ENCODE assay signal across 36 cellular contexts in genomic region chr1:46817814-46818213, GRCh38. TPM values are rescaled to one million over a fixed set of nuclear protein-coding genes. Genes with fewer than 3 reads are reported as not detected.
"Had no signal": no experiment of that assay in that cellular context is flagged by ENCODE, and none has a peak within 500 bp of the region (broad histone marks: within the 10 kb centered on the region; RNA-seq: fewer than 3 reads in every experiment).

No MANE protein-coding gene starts in this region.

- H3K9me3 Mint-ChIP-seq: activated CD4-positive, alpha-beta memory T cell treated with anti-CD3 and anti-CD28 coated beads for 36 hours; activated naive CD4-positive, alpha-beta T cell treated with anti-CD3 and anti-CD28 coated beads, Interleukin-2, amount 10 ng/mL, durations not matched to agents 7 days and 5 days; activated naive CD4-positive, alpha-beta T cell treated with anti-CD3 and anti-CD28 coated beads, Interleukin-2, amount 50 U/mL, for 72 hours; activated naive CD8-positive, alpha-beta T cell treated with anti-CD3 and anti-CD28 coated beads, Interleukin-2, amount 10 ng/mL, durations not matched to agents 7 days and 5 days; activated T-helper 1 cell treated with anti-CD3 and anti-CD28 coated beads, Interleukin-12 subunit alpha, Interleukin-12 subunit beta, Interleukin-2, Interleukin-4 antibody, amounts not matched to agents 30 ng/mL and 10 ng/mL and 1 ng/mL, durations not matched to agents 14 hours and 24 hours and 36 hours; activated T-helper 2 cell treated with anti-CD3 and anti-CD28 coated beads, Interferon-gamma antibody, Interleukin-2, Interleukin-4, amounts not matched to agents 10 μg/mL and 5 μg/mL and 100 μg/mL, durations not matched to agents 14 hours and 24 hours and 36 hours; central memory CD8-positive, alpha-beta T cell; dendritic cell treated with granulocyte-macrophage colony-stimulating factor and Interleukin-4, amounts not matched to agents 40 ng/mL and 50 ng/mL, for 4 days had no signal

- H3K4me3 ChIP-seq: coronary artery, dorsolateral prefrontal cortex, esophagus squamous epithelium, gastroesophageal sphincter, heart right ventricle had no signal

- H3K4me1 ChIP-seq: gastroesophageal sphincter had no signal

- H3K36me3 Mint-ChIP-seq: activated CD4-positive, alpha-beta memory T cell treated with anti-CD3 and anti-CD28 coated beads for 36 hours; activated CD8-positive, alpha-beta memory T cell treated with anti-CD3 and anti-CD28 coated beads, Interleukin-2, amount 10 ng/mL, durations not matched to agents 7 days and 5 days; activated naive CD4-positive, alpha-beta T cell treated with anti-CD3 and anti-CD28 coated beads, Interleukin-2, amount 10 ng/mL, durations not matched to agents 7 days and 5 days; activated naive CD4-positive, alpha-beta T cell treated with anti-CD3 and anti-CD28 coated beads, Interleukin-2, amount 50 U/mL, for 72 hours; activated naive CD8-positive, alpha-beta T cell treated with anti-CD3 and anti-CD28 coated beads, Interleukin-2, amount 10 ng/mL, durations not matched to agents 7 days and 5 days had no signal

- H3K27ac ChIP-seq: brain microvascular endothelial cell, coronary artery, dorsolateral prefrontal cortex, esophagus squamous epithelium, gastroesophageal sphincter, heart right ventricle had no signal

- H3K27me3 Mint-ChIP-seq: activated CD4-positive, alpha-beta T cell treated with anti-CD3 and anti-CD28 coated beads, Interleukin-2, amount 10 ng/mL, durations not matched to agents 24 days and 14 days; activated CD8-positive, alpha-beta memory T cell treated with anti-CD3 and anti-CD28 coated beads, Interleukin-2, amount 10 ng/mL, durations not matched to agents 7 days and 5 days; activated naive CD8-positive, alpha-beta T cell treated with anti-CD3 and anti-CD28 coated beads, Interleukin-2, amount 10 ng/mL, durations not matched to agents 7 days and 5 days had no signal

- H3K4me3 Mint-ChIP-seq: activated CD4-positive, alpha-beta memory T cell treated with anti-CD3 and anti-CD28 coated beads for 36 hours; activated CD4-positive, alpha-beta T cell treated with anti-CD3 and anti-CD28 coated beads for 36 hours; activated CD4-positive, alpha-beta T cell treated with anti-CD3 and anti-CD28 coated beads, Interleukin-2, amount 10 ng/mL, durations not matched to agents 24 days and 14 days; activated CD8-positive, alpha-beta memory T cell treated with anti-CD3 and anti-CD28 coated beads, Interleukin-2, amount 10 ng/mL, durations not matched to agents 7 days and 5 days; activated CD8-positive, alpha-beta T cell treated with anti-CD3 and anti-CD28 coated beads, Interleukin-2, amount 10 ng/mL, durations not matched to agents 7 days and 5 days; activated naive CD4-positive, alpha-beta T cell treated with anti-CD3 and anti-CD28 coated beads, Interleukin-2, amount 10 ng/mL, durations not matched to agents 7 days and 5 days; activated naive CD8-positive, alpha-beta T cell treated with anti-CD3 and anti-CD28 coated beads, Interleukin-2, amount 10 ng/mL, durations not matched to agents 7 days and 5 days; activated T-helper 1 cell treated with anti-CD3 and anti-CD28 coated beads, Interleukin-12 subunit alpha, Interleukin-12 subunit beta, Interleukin-2, Interleukin-4 antibody, amounts not matched to agents 30 ng/mL and 10 ng/mL and 1 ng/mL, durations not matched to agents 14 hours and 24 hours and 36 hours; central memory CD8-positive, alpha-beta T cell; dendritic cell treated with granulocyte-macrophage colony-stimulating factor and Interleukin-4, amounts not matched to agents 40 ng/mL and 50 ng/mL, for 4 days had no signal

- H3K4me1 Mint-ChIP-seq: activated CD4-positive, alpha-beta T cell treated with anti-CD3 and anti-CD28 coated beads for 36 hours; activated CD4-positive, alpha-beta T cell treated with anti-CD3 and anti-CD28 coated beads, Interleukin-2, amount 10 ng/mL, durations not matched to agents 24 days and 14 days; activated naive CD4-positive, alpha-beta T cell treated with anti-CD3 and anti-CD28 coated beads, Interleukin-2, amount 10 ng/mL, durations not matched to agents 7 days and 5 days; activated naive CD8-positive, alpha-beta T cell treated with anti-CD3 and anti-CD28 coated beads, Interleukin-2, amount 10 ng/mL, durations not matched to agents 7 days and 5 days; central memory CD8-positive, alpha-beta T cell had no signal

- H3K9me3 ChIP-seq: esophagus squamous epithelium, gastroesophageal sphincter, heart right ventricle had no signal

- H3K27me3 ChIP-seq: brain microvascular endothelial cell, esophagus squamous epithelium, gastroesophageal sphincter, heart right ventricle had no signal

- DNase-seq: activated CD4-positive, alpha-beta memory T cell treated with anti-CD3 and anti-CD28 coated beads for 36 hours; activated CD4-positive, alpha-beta T cell treated with anti-CD3 and anti-CD28 coated beads for 36 hours; activated CD4-positive, alpha-beta T cell treated with anti-CD3 and anti-CD28 coated beads, Interleukin-2, amount 10 ng/mL, durations not matched to agents 24 days and 14 days; activated CD4-positive, CD25-positive, alpha-beta regulatory T cell; activated CD4-positive, CD25-positive, alpha-beta regulatory T cell treated with anti-CD3 and anti-CD28 coated beads, Interleukin-2, amount 50 U/mL, for 72 hours; activated CD8-positive, alpha-beta memory T cell treated with anti-CD3 and anti-CD28 coated beads, Interleukin-2, amount 10 ng/mL, durations not matched to agents 7 days and 5 days; activated CD8-positive, alpha-beta memory T cell treated with anti-CD3 and anti-CD28 coated beads, Interleukin-2, amount 50 U/mL, for 4 hours; activated CD8-positive, alpha-beta T cell treated with anti-CD3 and anti-CD28 coated beads, Interleukin-2, amount 10 ng/mL, durations not matched to agents 7 days and 5 days; activated effector memory CD4-positive, alpha-beta T cell treated with anti-CD3 and anti-CD28 coated beads, Interleukin-2, amount 50 U/mL, for 16 hours; activated naive CD4-positive, alpha-beta T cell; activated naive CD4-positive, alpha-beta T cell treated with anti-CD3 and anti-CD28 coated beads, Interleukin-2, amount 10 ng/mL, durations not matched to agents 7 days and 5 days; activated naive CD8-positive, alpha-beta T cell treated with anti-CD3 and anti-CD28 coated beads, Interleukin-2, amount 10 ng/mL, durations not matched to agents 7 days and 5 days; activated T-cell treated with anti-CD3 and anti-CD28 coated beads, Interleukin-2, amount 50 U/mL, for 1 hour; activated T-cell treated with anti-CD3 and anti-CD28 coated beads, Interleukin-2, amount 50 U/mL, for 48 hours; brain microvascular endothelial cell; dorsolateral prefrontal cortex; effector memory CD4-positive, alpha-beta T cell; erythroblast; esophagus squamous epithelium; foreskin melanocyte; heart right ventricle; T-helper 2 cell had no signal

- H3K27ac Mint-ChIP-seq: activated CD4-positive, alpha-beta memory T cell treated with anti-CD3 and anti-CD28 coated beads for 36 hours; activated CD4-positive, alpha-beta T cell treated with anti-CD3 and anti-CD28 coated beads for 36 hours; activated CD4-positive, alpha-beta T cell treated with anti-CD3 and anti-CD28 coated beads, Interleukin-2, amount 10 ng/mL, durations not matched to agents 24 days and 14 days; activated CD8-positive, alpha-beta memory T cell treated with anti-CD3 and anti-CD28 coated beads, Interleukin-2, amount 10 ng/mL, durations not matched to agents 7 days and 5 days; activated CD8-positive, alpha-beta T cell treated with anti-CD3 and anti-CD28 coated beads, Interleukin-2, amount 10 ng/mL, durations not matched to agents 7 days and 5 days; activated naive CD4-positive, alpha-beta T cell treated with anti-CD3 and anti-CD28 coated beads, Interleukin-2, amount 10 ng/mL, durations not matched to agents 7 days and 5 days; activated naive CD4-positive, alpha-beta T cell treated with anti-CD3 and anti-CD28 coated beads, Interleukin-2, amount 50 U/mL, for 72 hours; activated naive CD8-positive, alpha-beta T cell treated with anti-CD3 and anti-CD28 coated beads, Interleukin-2, amount 10 ng/mL, durations not matched to agents 7 days and 5 days; activated T-helper 1 cell treated with anti-CD3 and anti-CD28 coated beads, Interleukin-12 subunit alpha, Interleukin-12 subunit beta, Interleukin-2, Interleukin-4 antibody, amounts not matched to agents 30 ng/mL and 10 ng/mL and 1 ng/mL, durations not matched to agents 14 hours and 24 hours and 36 hours; activated T-helper 2 cell treated with anti-CD3 and anti-CD28 coated beads, Interferon-gamma antibody, Interleukin-2, Interleukin-4, amounts not matched to agents 10 μg/mL and 5 μg/mL and 100 μg/mL, durations not matched to agents 14 hours and 24 hours and 36 hours; dendritic cell treated with granulocyte-macrophage colony-stimulating factor and Interleukin-4, amounts not matched to agents 40 ng/mL and 50 ng/mL, for 4 days had no signal

- H3K36me3 ChIP-seq: brain microvascular endothelial cell, heart right ventricle had no signal

- ATAC-seq: activated CD4-positive, alpha-beta T cell treated with anti-CD3 and anti-CD28 coated beads for 36 hours; activated CD8-positive, alpha-beta memory T cell treated with anti-CD3 and anti-CD28 coated beads, Interleukin-2, amount 10 ng/mL, durations not matched to agents 7 days and 5 days; activated CD8-positive, alpha-beta T cell treated with anti-CD3 and anti-CD28 coated beads, Interleukin-2, amount 10 ng/mL, durations not matched to agents 7 days and 5 days; gastroesophageal sphincter; heart right ventricle had no signal

RNA-seq across cellular contexts. Expression of gene CYP4B1, which starts 19.0 kb away (rescaled TPM):
- total RNA-seq: activated CD4-positive, alpha-beta memory T cell treated with anti-CD3 and anti-CD28 coated beads for 36 hours; activated CD4-positive, alpha-beta T cell treated with anti-CD3 and anti-CD28 coated beads for 36 hours; activated CD4-positive, alpha-beta T cell treated with anti-CD3 and anti-CD28 coated beads, Interleukin-2, amount 10 ng/mL, durations not matched to agents 24 days and 14 days; activated CD8-positive, alpha-beta memory T cell treated with anti-CD3 and anti-CD28 coated beads for 36 hours; activated CD8-positive, alpha-beta memory T cell treated with anti-CD3 and anti-CD28 coated beads, Interleukin-2, amount 10 ng/mL, durations not matched to agents 7 days and 5 days; activated CD8-positive, alpha-beta T cell treated with anti-CD3 and anti-CD28 coated beads, Interleukin-2, amount 10 ng/mL, durations not matched to agents 7 days and 5 days; activated naive CD4-positive, alpha-beta T cell treated with anti-CD3 and anti-CD28 coated beads, Interleukin-2, amount 50 U/mL, for 72 hours; activated naive CD8-positive, alpha-beta T cell treated with anti-CD3 and anti-CD28 coated beads, Interleukin-2, amount 10 ng/mL, durations not matched to agents 7 days and 5 days; activated T-helper 1 cell treated with anti-CD3 and anti-CD28 coated beads, Interleukin-12 subunit alpha, Interleukin-12 subunit beta, Interleukin-2, Interleukin-4 antibody, amounts not matched to agents 30 ng/mL and 10 ng/mL and 1 ng/mL, durations not matched to agents 14 hours and 24 hours and 36 hours; activated T-helper 2 cell treated with anti-CD3 and anti-CD28 coated beads, Interferon-gamma antibody, Interleukin-2, Interleukin-4, amounts not matched to agents 10 μg/mL and 5 μg/mL and 100 μg/mL, durations not matched to agents 14 hours and 24 hours and 36 hours; astrocyte; bronchial epithelial cell; cardiac septum; fibroblast of lung; fibroblast of villous mesenchyme; glomerular endothelial cell had no signal
